2 cellular contexts compared by ENCODE assay signal in the genomic region with DNA sequence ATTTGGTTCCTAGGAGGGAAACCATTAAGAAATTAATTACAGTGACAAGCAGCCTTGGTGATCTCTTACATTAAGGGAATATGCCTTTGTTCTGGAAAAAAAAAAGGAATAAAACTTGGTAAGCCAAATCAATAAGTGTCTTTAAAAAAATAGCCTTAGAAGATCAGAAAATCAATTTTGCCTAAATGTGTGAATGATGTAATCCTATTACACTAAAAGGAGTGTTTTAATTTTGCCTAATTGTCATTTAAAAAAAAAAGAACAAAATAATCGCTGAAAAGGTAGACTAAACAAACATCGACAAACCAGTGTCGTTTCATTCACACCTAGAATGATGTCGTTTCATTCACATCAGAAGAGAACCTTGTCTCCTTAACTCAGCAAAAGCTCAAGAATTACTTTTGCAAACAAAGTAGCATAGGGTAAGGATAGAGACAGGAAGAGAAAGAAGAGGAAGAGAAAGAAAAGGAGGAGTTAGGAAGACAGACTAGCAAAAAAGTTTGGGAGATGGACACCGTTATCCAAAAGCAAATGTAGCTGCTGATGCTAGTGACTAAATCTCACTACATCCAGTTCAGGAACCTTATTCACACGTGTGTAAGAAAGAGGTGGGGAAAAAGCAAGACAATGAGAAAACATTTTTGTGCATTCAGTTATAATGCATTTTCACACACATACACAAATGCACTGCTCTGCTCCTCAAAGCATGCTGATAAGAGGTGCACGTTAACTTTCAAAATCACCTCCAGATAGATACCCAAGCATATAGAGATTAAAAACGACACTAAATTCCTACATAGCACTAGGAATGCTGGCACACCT.
TF ChIP-seq lines count a peak whose summit lies in the region.

No MANE protein-coding gene starts in this region.

TF ChIP-seq in HepG2, 621 proteins besides CTCF, POLR2A, EP300 and RAD21:
- no peak for TF ChIP-seq ZFX (CRISPR knock-in tag; IDR thresholded peaks at IDR 0.05; ENCODE audit: low read depth)
- peak; percentile 51 for TF ChIP-seq ATF7 (IDR thresholded peaks at IDR 0.05)
- no peak for TF ChIP-seq ATF7 (CRISPR knock-in tag; IDR thresholded peaks at IDR 0.05)
- no peak for TF ChIP-seq ZNF160 (CRISPR knock-in tag; IDR thresholded peaks at IDR 0.05)
- TF ChIP-seq, protein P1, sequence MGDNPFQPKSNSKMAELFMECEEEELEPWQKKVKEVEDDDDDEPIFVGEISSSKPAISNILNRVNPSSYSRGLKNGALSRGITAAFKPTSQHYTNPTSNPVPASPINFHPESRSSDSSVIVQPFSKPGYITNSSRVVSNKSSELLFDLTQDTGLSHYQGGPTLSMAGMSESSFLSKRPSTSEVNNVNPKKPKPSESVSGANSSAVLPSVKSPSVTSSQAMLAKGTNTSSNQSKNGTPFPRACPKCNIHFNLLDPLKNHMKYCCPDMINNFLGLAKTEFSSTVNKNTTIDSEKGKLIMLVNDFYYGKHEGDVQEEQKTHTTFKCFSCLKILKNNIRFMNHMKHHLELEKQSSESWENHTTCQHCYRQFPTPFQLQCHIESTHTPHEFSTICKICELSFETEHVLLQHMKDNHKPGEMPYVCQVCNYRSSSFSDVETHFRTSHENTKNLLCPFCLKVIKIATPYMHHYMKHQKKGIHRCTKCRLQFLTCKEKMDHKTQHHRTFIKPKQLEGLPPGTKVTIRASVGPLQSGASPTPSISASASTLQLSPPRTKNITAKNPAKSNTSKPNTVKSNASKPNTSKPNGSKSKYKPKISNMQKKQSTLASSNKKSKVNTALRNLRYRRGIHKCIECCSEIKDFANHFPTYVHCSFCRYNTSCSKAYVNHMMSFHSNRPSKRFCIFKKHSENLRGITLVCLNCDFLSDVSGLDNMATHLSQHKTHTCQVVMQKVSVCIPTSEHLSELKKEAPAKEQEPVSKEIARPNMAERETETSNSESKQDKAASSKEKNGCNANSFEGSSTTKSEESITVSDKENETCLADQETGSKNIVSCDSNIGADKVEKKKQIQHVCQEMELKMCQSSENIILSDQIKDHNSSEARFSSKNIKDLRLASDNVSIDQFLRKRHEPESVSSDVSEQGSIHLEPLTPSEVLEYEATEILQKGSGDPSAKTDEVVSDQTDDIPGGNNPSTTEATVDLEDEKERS (CRISPR knock-in tag; IDR thresholded peaks at IDR 0.05), result no peak

TF ChIP-seq in GM12878, 131 proteins besides CTCF, POLR2A, EP300 and RAD21 (continues in another document):
- TF ChIP-seq POU2F2 (IDR thresholded peaks at IDR 0.05; ENCODE audit: borderline replicate concordance, low read depth, low read length) (no peak), NFXL1 (IDR thresholded peaks at IDR 0.05; ENCODE audit: borderline replicate concordance) (no peak), EZH2 (IDR thresholded peaks at IDR 0.05; ENCODE audit: borderline replicate concordance, control insufficient read depth, low read depth, low read length) (no peak), HDAC6 (IDR thresholded peaks at IDR 0.05; ENCODE audit: unreplicated experiment) (no peak), JUNB (IDR thresholded peaks at IDR 0.05) (no peak), BMI1 (IDR thresholded peaks at IDR 0.05; ENCODE audit: borderline replicate concordance) (no peak), TCF7 (IDR thresholded peaks at IDR 0.05; ENCODE audit: borderline replicate concordance) (no peak), JUND (IDR thresholded peaks at IDR 0.05; ENCODE audit: low read depth, low read length) (no peak), RFX5 (IDR thresholded peaks at IDR 0.05; ENCODE audit: low read depth, low read length) (no peak), POLR2AphosphoS5 (IDR thresholded peaks at IDR 0.05; ENCODE audit: low read length) (peak; percentile 58), CBX3 (IDR thresholded peaks at IDR 0.05; ENCODE audit: borderline replicate concordance, low read depth) (no peak), STAT3 (IDR thresholded peaks at IDR 0.05; ENCODE audit: low read depth, low read length) (no peak), EED (IDR thresholded peaks at IDR 0.05; ENCODE audit: low read depth) (no peak), ZNF24 (IDR thresholded peaks at IDR 0.05) (no peak), IKZF2 (IDR thresholded peaks at IDR 0.05) (peak in 1 of 2 experiments; percentile 6; a peak in 2 of 4 replicates), ZNF207 (IDR thresholded peaks at IDR 0.05; ENCODE audit: borderline replicate concordance) (no peak), ATF7 (IDR thresholded peaks at IDR 0.05; ENCODE audit: low read depth) (peak; percentile 63), RELA (IDR thresholded peaks at IDR 0.05; ENCODE audit: borderline replicate concordance, partially characterized antibody) (no peak)
- TF ChIP-seq, protein P2, sequence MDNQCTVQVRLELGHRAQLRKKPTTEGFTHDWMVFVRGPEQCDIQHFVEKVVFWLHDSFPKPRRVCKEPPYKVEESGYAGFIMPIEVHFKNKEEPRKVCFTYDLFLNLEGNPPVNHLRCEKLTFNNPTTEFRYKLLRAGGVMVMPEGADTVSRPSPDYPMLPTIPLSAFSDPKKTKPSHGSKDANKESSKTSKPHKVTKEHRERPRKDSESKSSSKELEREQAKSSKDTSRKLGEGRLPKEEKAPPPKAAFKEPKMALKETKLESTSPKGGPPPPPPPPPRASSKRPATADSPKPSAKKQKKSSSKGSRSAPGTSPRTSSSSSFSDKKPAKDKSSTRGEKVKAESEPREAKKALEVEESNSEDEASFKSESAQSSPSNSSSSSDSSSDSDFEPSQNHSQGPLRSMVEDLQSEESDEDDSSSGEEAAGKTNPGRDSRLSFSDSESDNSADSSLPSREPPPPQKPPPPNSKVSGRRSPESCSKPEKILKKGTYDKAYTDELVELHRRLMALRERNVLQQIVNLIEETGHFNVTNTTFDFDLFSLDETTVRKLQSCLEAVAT (IDR thresholded peaks at IDR 0.05), result peak; percentile 94
- TF ChIP-seq, protein P3, sequence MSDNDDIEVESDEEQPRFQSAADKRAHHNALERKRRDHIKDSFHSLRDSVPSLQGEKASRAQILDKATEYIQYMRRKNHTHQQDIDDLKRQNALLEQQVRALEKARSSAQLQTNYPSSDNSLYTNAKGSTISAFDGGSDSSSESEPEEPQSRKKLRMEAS (IDR thresholded peaks at IDR 0.05; ENCODE audit: low read depth, low read length), result no peak
- TF ChIP-seq, protein P4, sequence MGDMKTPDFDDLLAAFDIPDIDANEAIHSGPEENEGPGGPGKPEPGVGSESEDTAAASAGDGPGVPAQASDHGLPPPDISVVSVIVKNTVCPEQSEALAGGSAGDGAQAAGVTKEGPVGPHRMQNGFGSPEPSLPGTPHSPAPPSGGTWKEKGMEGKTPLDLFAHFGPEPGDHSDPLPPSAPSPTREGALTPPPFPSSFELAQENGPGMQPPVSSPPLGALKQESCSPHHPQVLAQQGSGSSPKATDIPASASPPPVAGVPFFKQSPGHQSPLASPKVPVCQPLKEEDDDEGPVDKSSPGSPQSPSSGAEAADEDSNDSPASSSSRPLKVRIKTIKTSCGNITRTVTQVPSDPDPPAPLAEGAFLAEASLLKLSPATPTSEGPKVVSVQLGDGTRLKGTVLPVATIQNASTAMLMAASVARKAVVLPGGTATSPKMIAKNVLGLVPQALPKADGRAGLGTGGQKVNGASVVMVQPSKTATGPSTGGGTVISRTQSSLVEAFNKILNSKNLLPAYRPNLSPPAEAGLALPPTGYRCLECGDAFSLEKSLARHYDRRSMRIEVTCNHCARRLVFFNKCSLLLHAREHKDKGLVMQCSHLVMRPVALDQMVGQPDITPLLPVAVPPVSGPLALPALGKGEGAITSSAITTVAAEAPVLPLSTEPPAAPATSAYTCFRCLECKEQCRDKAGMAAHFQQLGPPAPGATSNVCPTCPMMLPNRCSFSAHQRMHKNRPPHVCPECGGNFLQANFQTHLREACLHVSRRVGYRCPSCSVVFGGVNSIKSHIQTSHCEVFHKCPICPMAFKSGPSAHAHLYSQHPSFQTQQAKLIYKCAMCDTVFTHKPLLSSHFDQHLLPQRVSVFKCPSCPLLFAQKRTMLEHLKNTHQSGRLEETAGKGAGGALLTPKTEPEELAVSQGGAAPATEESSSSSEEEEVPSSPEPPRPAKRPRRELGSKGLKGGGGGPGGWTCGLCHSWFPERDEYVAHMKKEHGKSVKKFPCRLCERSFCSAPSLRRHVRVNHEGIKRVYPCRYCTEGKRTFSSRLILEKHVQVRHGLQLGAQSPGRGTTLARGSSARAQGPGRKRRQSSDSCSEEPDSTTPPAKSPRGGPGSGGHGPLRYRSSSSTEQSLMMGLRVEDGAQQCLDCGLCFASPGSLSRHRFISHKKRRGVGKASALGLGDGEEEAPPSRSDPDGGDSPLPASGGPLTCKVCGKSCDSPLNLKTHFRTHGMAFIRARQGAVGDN (IDR thresholded peaks at IDR 0.05), result peak; percentile 42; the same call in 1 of the 2 replicates
- TF ChIP-seq, protein P5, sequence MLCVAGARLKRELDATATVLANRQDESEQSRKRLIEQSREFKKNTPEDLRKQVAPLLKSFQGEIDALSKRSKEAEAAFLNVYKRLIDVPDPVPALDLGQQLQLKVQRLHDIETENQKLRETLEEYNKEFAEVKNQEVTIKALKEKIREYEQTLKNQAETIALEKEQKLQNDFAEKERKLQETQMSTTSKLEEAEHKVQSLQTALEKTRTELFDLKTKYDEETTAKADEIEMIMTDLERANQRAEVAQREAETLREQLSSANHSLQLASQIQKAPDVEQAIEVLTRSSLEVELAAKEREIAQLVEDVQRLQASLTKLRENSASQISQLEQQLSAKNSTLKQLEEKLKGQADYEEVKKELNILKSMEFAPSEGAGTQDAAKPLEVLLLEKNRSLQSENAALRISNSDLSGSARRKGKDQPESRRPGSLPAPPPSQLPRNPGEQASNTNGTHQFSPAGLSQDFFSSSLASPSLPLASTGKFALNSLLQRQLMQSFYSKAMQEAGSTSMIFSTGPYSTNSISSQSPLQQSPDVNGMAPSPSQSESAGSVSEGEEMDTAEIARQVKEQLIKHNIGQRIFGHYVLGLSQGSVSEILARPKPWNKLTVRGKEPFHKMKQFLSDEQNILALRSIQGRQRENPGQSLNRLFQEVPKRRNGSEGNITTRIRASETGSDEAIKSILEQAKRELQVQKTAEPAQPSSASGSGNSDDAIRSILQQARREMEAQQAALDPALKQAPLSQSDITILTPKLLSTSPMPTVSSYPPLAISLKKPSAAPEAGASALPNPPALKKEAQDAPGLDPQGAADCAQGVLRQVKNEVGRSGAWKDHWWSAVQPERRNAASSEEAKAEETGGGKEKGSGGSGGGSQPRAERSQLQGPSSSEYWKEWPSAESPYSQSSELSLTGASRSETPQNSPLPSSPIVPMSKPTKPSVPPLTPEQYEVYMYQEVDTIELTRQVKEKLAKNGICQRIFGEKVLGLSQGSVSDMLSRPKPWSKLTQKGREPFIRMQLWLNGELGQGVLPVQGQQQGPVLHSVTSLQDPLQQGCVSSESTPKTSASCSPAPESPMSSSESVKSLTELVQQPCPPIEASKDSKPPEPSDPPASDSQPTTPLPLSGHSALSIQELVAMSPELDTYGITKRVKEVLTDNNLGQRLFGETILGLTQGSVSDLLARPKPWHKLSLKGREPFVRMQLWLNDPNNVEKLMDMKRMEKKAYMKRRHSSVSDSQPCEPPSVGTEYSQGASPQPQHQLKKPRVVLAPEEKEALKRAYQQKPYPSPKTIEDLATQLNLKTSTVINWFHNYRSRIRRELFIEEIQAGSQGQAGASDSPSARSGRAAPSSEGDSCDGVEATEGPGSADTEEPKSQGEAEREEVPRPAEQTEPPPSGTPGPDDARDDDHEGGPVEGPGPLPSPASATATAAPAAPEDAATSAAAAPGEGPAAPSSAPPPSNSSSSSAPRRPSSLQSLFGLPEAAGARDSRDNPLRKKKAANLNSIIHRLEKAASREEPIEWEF (IDR thresholded peaks at IDR 0.05; ENCODE audit: insufficient replicate concordance, low read depth, low read length), result no peak
- TF ChIP-seq, protein P6, sequence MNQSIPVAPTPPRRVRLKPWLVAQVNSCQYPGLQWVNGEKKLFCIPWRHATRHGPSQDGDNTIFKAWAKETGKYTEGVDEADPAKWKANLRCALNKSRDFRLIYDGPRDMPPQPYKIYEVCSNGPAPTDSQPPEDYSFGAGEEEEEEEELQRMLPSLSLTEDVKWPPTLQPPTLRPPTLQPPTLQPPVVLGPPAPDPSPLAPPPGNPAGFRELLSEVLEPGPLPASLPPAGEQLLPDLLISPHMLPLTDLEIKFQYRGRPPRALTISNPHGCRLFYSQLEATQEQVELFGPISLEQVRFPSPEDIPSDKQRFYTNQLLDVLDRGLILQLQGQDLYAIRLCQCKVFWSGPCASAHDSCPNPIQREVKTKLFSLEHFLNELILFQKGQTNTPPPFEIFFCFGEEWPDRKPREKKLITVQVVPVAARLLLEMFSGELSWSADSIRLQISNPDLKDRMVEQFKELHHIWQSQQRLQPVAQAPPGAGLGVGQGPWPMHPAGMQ (IDR thresholded peaks at IDR 0.05; ENCODE audit: borderline replicate concordance), result no peak
- TF ChIP-seq, protein P7, sequence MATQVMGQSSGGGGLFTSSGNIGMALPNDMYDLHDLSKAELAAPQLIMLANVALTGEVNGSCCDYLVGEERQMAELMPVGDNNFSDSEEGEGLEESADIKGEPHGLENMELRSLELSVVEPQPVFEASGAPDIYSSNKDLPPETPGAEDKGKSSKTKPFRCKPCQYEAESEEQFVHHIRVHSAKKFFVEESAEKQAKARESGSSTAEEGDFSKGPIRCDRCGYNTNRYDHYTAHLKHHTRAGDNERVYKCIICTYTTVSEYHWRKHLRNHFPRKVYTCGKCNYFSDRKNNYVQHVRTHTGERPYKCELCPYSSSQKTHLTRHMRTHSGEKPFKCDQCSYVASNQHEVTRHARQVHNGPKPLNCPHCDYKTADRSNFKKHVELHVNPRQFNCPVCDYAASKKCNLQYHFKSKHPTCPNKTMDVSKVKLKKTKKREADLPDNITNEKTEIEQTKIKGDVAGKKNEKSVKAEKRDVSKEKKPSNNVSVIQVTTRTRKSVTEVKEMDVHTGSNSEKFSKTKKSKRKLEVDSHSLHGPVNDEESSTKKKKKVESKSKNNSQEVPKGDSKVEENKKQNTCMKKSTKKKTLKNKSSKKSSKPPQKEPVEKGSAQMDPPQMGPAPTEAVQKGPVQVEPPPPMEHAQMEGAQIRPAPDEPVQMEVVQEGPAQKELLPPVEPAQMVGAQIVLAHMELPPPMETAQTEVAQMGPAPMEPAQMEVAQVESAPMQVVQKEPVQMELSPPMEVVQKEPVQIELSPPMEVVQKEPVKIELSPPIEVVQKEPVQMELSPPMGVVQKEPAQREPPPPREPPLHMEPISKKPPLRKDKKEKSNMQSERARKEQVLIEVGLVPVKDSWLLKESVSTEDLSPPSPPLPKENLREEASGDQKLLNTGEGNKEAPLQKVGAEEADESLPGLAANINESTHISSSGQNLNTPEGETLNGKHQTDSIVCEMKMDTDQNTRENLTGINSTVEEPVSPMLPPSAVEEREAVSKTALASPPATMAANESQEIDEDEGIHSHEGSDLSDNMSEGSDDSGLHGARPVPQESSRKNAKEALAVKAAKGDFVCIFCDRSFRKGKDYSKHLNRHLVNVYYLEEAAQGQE (IDR thresholded peaks at IDR 0.05; ENCODE audit: low read depth, low read length), result no peak
- TF ChIP-seq, protein P8, sequence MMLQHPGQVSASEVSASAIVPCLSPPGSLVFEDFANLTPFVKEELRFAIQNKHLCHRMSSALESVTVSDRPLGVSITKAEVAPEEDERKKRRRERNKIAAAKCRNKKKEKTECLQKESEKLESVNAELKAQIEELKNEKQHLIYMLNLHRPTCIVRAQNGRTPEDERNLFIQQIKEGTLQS (IDR thresholded peaks at IDR 0.05; ENCODE audit: borderline replicate concordance, extremely low read depth, low read depth, low read length), result no peak
- TF ChIP-seq, protein P9, sequence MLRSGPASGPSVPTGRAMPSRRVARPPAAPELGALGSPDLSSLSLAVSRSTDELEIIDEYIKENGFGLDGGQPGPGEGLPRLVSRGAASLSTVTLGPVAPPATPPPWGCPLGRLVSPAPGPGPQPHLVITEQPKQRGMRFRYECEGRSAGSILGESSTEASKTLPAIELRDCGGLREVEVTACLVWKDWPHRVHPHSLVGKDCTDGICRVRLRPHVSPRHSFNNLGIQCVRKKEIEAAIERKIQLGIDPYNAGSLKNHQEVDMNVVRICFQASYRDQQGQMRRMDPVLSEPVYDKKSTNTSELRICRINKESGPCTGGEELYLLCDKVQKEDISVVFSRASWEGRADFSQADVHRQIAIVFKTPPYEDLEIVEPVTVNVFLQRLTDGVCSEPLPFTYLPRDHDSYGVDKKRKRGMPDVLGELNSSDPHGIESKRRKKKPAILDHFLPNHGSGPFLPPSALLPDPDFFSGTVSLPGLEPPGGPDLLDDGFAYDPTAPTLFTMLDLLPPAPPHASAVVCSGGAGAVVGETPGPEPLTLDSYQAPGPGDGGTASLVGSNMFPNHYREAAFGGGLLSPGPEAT (IDR thresholded peaks at IDR 0.05; ENCODE audit: low read depth), result no peak
